Comparison of ENCODE assay signal across 9 cellular contexts in genomic region chr18:48446582-48447225, GRCh38. TPM values are rescaled to one million over a fixed set of nuclear protein-coding genes. Genes with fewer than 3 reads are reported as not detected.
DNase-seq lines count a peak whose midpoint lies in the region; ATAC-seq and TF ChIP-seq lines count a peak whose summit lies in the region.
"Had no signal": no experiment of that assay in that cellular context is flagged by ENCODE, and none has a peak within 500 bp of the region (broad histone marks: within the 10 kb centered on the region; RNA-seq: fewer than 3 reads in every experiment).

No MANE protein-coding gene starts in this region.

- dilution Hi-C loops in mammary epithelial cell (cut with HindIII; ENCODE audit: low sequenced_read_pairs) = loop anchor here (5.0 kb wide), 1 partner anchor 214 kb away; no protein-coding TSS in a partner anchor

- peak overlapping the region; percentile 81 for H2AFZ ChIP-seq in mammary epithelial cell (ENCODE audit: low read depth, low read length)

- no peaks in the 10 kb centered on the region for H3K9me3 ChIP-seq in mammary epithelial cell (replicated peaks; ENCODE audit: insufficient read depth, low read length)

- H3K4me2 ChIP-seq in mammary epithelial cell (ENCODE audit: insufficient read depth, low read depth, low read length) = peak overlapping the region; percentile 40

- peak; percentile 71 for DNase-seq in DMS79 (lab: John Stamatoyannopoulos, UW)
- DNase-seq in NCI-H226 = peak; percentile 54
- peak; percentile 91 for DNase-seq in WTC11 (ENCODE audit: low spot score)
- peak; percentile 62 for DNase-seq in mammary epithelial cell
- DNase-seq in islet precursor cell = peak; percentile 95
- DNase-seq in stimulated activated CD4-positive, alpha-beta T cell treated with anti-CD3 and anti-CD28 coated beads, Interleukin-1b, Interleukin-23, amount 100 ng/mL, for 1 hour (ENCODE audit: low read depth in 2 of 2) = peak; percentile 18 to 47

- no peak overlapping the region for H3K27ac ChIP-seq in mammary epithelial cell (ENCODE audit: insufficient read depth, low read depth, low read length)

- H3K27ac Mint-ChIP-seq in WTC11 = no peak overlapping the region

- no peaks in the 10 kb centered on the region for H3K36me3 ChIP-seq in mammary epithelial cell (ENCODE audit: insufficient read depth, low read length)

- no peaks in the 10 kb centered on the region for H3K27me3 ChIP-seq in mammary epithelial cell (ENCODE audit: insufficient read depth, low read length)

- TF ChIP-seq CTCF in WTC11 (IDR thresholded peaks at IDR 0.05) (peak; percentile 44; the same call in 1 of the 2 replicates), mammary epithelial cell (conservative IDR thresholded peaks at IDR 0.05 in 1 of 2, IDR thresholded peaks at IDR 0.05 in 1 of 2; ENCODE audit: extremely low read depth in 1 of 2, insufficient read depth in 1 of 2, low read depth in 1 of 2, low read length in 2 of 2) (peak; percentile 87 to 98)

- ATAC-seq in HG02870 (IDR thresholded peaks at IDR 0.05; ENCODE audit: unreplicated experiment) = peak; percentile 69
- peak; percentile 93 for ATAC-seq in WTC11
- no peak for ATAC-seq in HG03469 (IDR thresholded peaks at IDR 0.05; ENCODE audit: unreplicated experiment)

- H3K4me1 ChIP-seq in mammary epithelial cell (ENCODE audit: insufficient read depth, low read length) = peaks cover 9% of the 10 kb centered on the region

- no peaks in the 10 kb centered on the region for H3K4me1 Mint-ChIP-seq in WTC11

- no peaks in the 10 kb centered on the region for H3K36me3 Mint-ChIP-seq in WTC11
- H3K36me3 Mint-ChIP-seq: activated naive CD4-positive, alpha-beta T cell treated with anti-CD3 and anti-CD28 coated beads, Interleukin-2, amount 50 U/mL, for 24 hours had no signal

- H3K4me3 ChIP-seq in mammary epithelial cell (replicated peaks in 1 of 3; ENCODE audit: insufficient read depth in 1 of 3, low read depth in 2 of 3, low read length in 3 of 3) = no peak overlapping the region

- H3K4me3 Mint-ChIP-seq in WTC11 = no peak overlapping the region
- H3K4me3 Mint-ChIP-seq: activated naive CD4-positive, alpha-beta T cell treated with anti-CD3 and anti-CD28 coated beads, Interleukin-2, amount 50 U/mL, for 24 hours had no signal

- 39% methylated on average over 28 of the region's 30 CpGs for WGBS in mammary epithelial cell (ENCODE audit: low coverage, missing lambda C conversion rate)

- H3K27me3 Mint-ChIP-seq in WTC11 (ENCODE audit: low read depth) = no peaks in the 10 kb centered on the region

- in situ Hi-C loops in mammary epithelial cell (cut with MboI; ENCODE audit: low sequenced_read_pairs in 2 of 2) = loop anchor here (10.0 kb wide), 2 partner anchors 102 to 212 kb away; no protein-coding TSS in a partner anchor

- POLR2A ChIA-PET in WTC11 (lab: Charles Lee) = no interaction called here

- BruUV-seq in mammary epithelial cell (replicated peaks; lab: Mats Ljungman, UMichigan) = no TSS peak

- CTCF ChIA-PET in WTC11 (lab: Charles Lee) = interaction anchor here (0.6 to 4.2 kb wide), 18 partner anchors 11 to 419 kb away, joined by 3 to 55 read pairs (median 5); partner anchors contain the start of gene ZBTB7C
- CTCF ChIA-PET in mammary epithelial cell (lab: Charles Lee; ENCODE audit: low non-redundant PET) = no interaction called here

- no peaks in the 10 kb centered on the region for H4K20me1 ChIP-seq in mammary epithelial cell (ENCODE audit: insufficient read depth, low read length)

- no peak overlapping the region for H3K9ac ChIP-seq in mammary epithelial cell (ENCODE audit: insufficient read depth, low read length)

- intact Hi-C loops in mammary epithelial cell (cut with micrococcal nuclease) = loop anchor here (1.0 to 5.0 kb wide), 4 partner anchors 216 to 674 kb away; no protein-coding TSS in a partner anchor

- H3K79me2 ChIP-seq in mammary epithelial cell (ENCODE audit: insufficient read depth, low read length) = no peaks in the 10 kb centered on the region

- no peaks in the 10 kb centered on the region for H3K9me3 Mint-ChIP-seq in WTC11
- H3K9me3 Mint-ChIP-seq: activated naive CD4-positive, alpha-beta T cell treated with anti-CD3 and anti-CD28 coated beads, Interleukin-2, amount 50 U/mL, for 24 hours had no signal

TF ChIP-seq in WTC11, 78 proteins besides CTCF, POLR2A, EP300 and RAD21:
- TF ChIP-seq ATF2 (CRISPR knock-in tag; IDR thresholded peaks at IDR 0.05; ENCODE audit: borderline replicate concordance, low read depth) (no peak), ETV6 (CRISPR knock-in tag; IDR thresholded peaks at IDR 0.05) (peak; percentile 70; the same call in 1 of the 2 replicates), PRDM15 (CRISPR knock-in tag; IDR thresholded peaks at IDR 0.05) (no peak), KAT7 (CRISPR knock-in tag; IDR thresholded peaks at IDR 0.05; ENCODE audit: borderline replicate concordance) (no peak), ZSCAN18 (CRISPR knock-in tag; IDR thresholded peaks at IDR 0.05) (no peak), TEAD4 (CRISPR knock-in tag; IDR thresholded peaks at IDR 0.05) (no peak), ZNF121 (CRISPR knock-in tag; IDR thresholded peaks at IDR 0.05) (peak; percentile 75; the same call in 1 of the 2 replicates), IRF2 (CRISPR knock-in tag; IDR thresholded peaks at IDR 0.05; ENCODE audit: borderline replicate concordance, low read depth) (no peak), CDX4 (CRISPR knock-in tag; IDR thresholded peaks at IDR 0.05; ENCODE audit: borderline replicate concordance) (no peak), E2F4 (CRISPR knock-in tag; IDR thresholded peaks at IDR 0.05; ENCODE audit: borderline replicate concordance, low read depth) (no peak), RORB (CRISPR knock-in tag; IDR thresholded peaks at IDR 0.05) (no peak), TP53 (CRISPR knock-in tag; IDR thresholded peaks at IDR 0.05) (no peak), TEAD1 (CRISPR knock-in tag; IDR thresholded peaks at IDR 0.05) (no peak)

RNA-seq across cellular contexts. Expression of gene ZBTB7C, which starts 37.5 kb away (rescaled TPM):
- 0.39 to 0.60 TPM (median 0.48 TPM) in 3 replicates for total RNA-seq in WTC11 (2021)
- total RNA-seq in mammary epithelial cell = 1 to 10 TPM; 3.4 to 4.2 TPM
- 2.4 TPM for polyA plus RNA-seq in mammary epithelial cell
- polyA minus RNA-seq in mammary epithelial cell = 5.3 TPM

Comparison
In these comparisons a context has a peak if more than half of its experiments do, and no peak if none do; other contexts are left out.
1. DNase-seq: peak in every context shown above with its lines; median percentile 95 in islet precursor cell; 91 in WTC11; 71 in DMS79; 62 in mammary epithelial cell; 54 in NCI-H226; 32 in stimulated activated CD4-positive, alpha-beta T cell treated with anti-CD3 and anti-CD28 coated beads, Interleukin-1b, Interleukin-23, amount 100 ng/mL, for 1 hour.